ENCODE assay signal across 1 cellular context in genomic region chr16:23014592-23014991, GRCh38.
TF ChIP-seq lines count a peak whose summit lies in the region.

No MANE protein-coding gene starts in this region.

TF ChIP-seq in IMR-90, 13 proteins besides CTCF, POLR2A, EP300 and RAD21:
- no peak for TF ChIP-seq MAZ (IDR thresholded peaks at IDR 0.05; ENCODE audit: borderline replicate concordance, low read depth, low read length)
- TF ChIP-seq USF2 (IDR thresholded peaks at IDR 0.05; ENCODE audit: low read depth, low read length), result no peak
- no peak for TF ChIP-seq BHLHE40 (IDR thresholded peaks at IDR 0.05; ENCODE audit: low read depth, low read length)
- no peak for TF ChIP-seq CHD1 (IDR thresholded peaks at IDR 0.05; ENCODE audit: low read depth, low read length)
- no peak for TF ChIP-seq CEBPB (IDR thresholded peaks at IDR 0.05; ENCODE audit: low read depth, low read length)
- TF ChIP-seq SMC3 (IDR thresholded peaks at IDR 0.05; ENCODE audit: low read depth, low read length), result no peak
- TF ChIP-seq NFE2L2 (IDR thresholded peaks at IDR 0.05; ENCODE audit: low read depth, low read length), result no peak
- no peak for TF ChIP-seq MAFK (IDR thresholded peaks at IDR 0.05; ENCODE audit: low read depth, low read length)
- no peak for TF ChIP-seq RCOR1 (IDR thresholded peaks at IDR 0.05; ENCODE audit: insufficient replicate concordance, low read length)
- TF ChIP-seq, protein P1, sequence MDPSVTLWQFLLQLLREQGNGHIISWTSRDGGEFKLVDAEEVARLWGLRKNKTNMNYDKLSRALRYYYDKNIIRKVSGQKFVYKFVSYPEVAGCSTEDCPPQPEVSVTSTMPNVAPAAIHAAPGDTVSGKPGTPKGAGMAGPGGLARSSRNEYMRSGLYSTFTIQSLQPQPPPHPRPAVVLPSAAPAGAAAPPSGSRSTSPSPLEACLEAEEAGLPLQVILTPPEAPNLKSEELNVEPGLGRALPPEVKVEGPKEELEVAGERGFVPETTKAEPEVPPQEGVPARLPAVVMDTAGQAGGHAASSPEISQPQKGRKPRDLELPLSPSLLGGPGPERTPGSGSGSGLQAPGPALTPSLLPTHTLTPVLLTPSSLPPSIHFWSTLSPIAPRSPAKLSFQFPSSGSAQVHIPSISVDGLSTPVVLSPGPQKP (IDR thresholded peaks at IDR 0.05; ENCODE audit: borderline replicate concordance, low read depth, low read length), result no peak
- no peak for TF ChIP-seq MXI1 (IDR thresholded peaks at IDR 0.05; ENCODE audit: borderline replicate concordance, low read depth, low read length)
- no peak for TF ChIP-seq FOS (IDR thresholded peaks at IDR 0.05; ENCODE audit: low read depth, low read length)
- TF ChIP-seq RFX5 (IDR thresholded peaks at IDR 0.05; ENCODE audit: low read depth, low read length), result no peak
